ENCODE assay signal across 1 cellular context in the genomic region with DNA sequence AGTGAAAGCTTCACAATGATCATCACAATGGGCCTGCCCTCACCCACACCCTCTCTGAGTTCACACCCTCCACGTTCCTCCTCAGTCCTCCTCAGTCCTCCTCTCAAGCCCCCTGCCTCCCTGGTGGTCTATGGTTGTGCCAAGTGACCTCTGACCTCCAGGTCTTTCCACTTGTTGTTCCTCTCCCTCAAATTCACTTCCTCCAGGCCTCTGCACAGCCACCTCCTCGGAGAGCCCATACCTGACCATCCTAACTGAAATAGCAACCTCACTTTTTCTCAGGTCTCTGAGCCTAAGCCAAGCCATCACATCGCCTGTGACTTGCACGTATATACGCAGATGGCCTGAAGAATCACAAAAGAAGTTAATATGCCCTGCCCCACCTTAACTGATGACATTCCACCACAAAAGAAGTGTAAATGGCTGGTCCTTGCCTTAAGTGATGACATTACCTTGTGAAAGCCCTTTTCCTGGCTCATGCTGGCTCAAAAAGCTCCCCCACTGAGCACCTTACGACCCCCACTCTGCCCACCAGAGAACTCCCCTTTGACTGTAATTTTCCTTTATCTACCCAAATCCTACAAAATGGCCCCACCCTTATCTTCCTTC.
TF ChIP-seq lines count a peak whose summit lies in the region.

No MANE protein-coding gene starts in this region.

TF ChIP-seq in GM23338, 12 proteins besides CTCF, POLR2A, EP300 and RAD21 (continued from another document):
- TF ChIP-seq, protein P1, sequence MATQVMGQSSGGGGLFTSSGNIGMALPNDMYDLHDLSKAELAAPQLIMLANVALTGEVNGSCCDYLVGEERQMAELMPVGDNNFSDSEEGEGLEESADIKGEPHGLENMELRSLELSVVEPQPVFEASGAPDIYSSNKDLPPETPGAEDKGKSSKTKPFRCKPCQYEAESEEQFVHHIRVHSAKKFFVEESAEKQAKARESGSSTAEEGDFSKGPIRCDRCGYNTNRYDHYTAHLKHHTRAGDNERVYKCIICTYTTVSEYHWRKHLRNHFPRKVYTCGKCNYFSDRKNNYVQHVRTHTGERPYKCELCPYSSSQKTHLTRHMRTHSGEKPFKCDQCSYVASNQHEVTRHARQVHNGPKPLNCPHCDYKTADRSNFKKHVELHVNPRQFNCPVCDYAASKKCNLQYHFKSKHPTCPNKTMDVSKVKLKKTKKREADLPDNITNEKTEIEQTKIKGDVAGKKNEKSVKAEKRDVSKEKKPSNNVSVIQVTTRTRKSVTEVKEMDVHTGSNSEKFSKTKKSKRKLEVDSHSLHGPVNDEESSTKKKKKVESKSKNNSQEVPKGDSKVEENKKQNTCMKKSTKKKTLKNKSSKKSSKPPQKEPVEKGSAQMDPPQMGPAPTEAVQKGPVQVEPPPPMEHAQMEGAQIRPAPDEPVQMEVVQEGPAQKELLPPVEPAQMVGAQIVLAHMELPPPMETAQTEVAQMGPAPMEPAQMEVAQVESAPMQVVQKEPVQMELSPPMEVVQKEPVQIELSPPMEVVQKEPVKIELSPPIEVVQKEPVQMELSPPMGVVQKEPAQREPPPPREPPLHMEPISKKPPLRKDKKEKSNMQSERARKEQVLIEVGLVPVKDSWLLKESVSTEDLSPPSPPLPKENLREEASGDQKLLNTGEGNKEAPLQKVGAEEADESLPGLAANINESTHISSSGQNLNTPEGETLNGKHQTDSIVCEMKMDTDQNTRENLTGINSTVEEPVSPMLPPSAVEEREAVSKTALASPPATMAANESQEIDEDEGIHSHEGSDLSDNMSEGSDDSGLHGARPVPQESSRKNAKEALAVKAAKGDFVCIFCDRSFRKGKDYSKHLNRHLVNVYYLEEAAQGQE (IDR thresholded peaks at IDR 0.05; ENCODE audit: unreplicated experiment), result peak; percentile 3
- 0 out of 2 replicates have a peak, but pooled peaks have one; percentile 31 for TF ChIP-seq POLR2AphosphoS5 (IDR thresholded peaks at IDR 0.05; ENCODE audit: low read depth)
- TF ChIP-seq ZNF114 (CRISPR knock-in tag; IDR thresholded peaks at IDR 0.05), result peak; percentile 88
- no peak for TF ChIP-seq STAT1 (IDR thresholded peaks at IDR 0.05; ENCODE audit: unreplicated experiment)
- no peak for TF ChIP-seq EZH2phosphoT487 (IDR thresholded peaks at IDR 0.05; ENCODE audit: unreplicated experiment)
- TF ChIP-seq, protein P2, sequence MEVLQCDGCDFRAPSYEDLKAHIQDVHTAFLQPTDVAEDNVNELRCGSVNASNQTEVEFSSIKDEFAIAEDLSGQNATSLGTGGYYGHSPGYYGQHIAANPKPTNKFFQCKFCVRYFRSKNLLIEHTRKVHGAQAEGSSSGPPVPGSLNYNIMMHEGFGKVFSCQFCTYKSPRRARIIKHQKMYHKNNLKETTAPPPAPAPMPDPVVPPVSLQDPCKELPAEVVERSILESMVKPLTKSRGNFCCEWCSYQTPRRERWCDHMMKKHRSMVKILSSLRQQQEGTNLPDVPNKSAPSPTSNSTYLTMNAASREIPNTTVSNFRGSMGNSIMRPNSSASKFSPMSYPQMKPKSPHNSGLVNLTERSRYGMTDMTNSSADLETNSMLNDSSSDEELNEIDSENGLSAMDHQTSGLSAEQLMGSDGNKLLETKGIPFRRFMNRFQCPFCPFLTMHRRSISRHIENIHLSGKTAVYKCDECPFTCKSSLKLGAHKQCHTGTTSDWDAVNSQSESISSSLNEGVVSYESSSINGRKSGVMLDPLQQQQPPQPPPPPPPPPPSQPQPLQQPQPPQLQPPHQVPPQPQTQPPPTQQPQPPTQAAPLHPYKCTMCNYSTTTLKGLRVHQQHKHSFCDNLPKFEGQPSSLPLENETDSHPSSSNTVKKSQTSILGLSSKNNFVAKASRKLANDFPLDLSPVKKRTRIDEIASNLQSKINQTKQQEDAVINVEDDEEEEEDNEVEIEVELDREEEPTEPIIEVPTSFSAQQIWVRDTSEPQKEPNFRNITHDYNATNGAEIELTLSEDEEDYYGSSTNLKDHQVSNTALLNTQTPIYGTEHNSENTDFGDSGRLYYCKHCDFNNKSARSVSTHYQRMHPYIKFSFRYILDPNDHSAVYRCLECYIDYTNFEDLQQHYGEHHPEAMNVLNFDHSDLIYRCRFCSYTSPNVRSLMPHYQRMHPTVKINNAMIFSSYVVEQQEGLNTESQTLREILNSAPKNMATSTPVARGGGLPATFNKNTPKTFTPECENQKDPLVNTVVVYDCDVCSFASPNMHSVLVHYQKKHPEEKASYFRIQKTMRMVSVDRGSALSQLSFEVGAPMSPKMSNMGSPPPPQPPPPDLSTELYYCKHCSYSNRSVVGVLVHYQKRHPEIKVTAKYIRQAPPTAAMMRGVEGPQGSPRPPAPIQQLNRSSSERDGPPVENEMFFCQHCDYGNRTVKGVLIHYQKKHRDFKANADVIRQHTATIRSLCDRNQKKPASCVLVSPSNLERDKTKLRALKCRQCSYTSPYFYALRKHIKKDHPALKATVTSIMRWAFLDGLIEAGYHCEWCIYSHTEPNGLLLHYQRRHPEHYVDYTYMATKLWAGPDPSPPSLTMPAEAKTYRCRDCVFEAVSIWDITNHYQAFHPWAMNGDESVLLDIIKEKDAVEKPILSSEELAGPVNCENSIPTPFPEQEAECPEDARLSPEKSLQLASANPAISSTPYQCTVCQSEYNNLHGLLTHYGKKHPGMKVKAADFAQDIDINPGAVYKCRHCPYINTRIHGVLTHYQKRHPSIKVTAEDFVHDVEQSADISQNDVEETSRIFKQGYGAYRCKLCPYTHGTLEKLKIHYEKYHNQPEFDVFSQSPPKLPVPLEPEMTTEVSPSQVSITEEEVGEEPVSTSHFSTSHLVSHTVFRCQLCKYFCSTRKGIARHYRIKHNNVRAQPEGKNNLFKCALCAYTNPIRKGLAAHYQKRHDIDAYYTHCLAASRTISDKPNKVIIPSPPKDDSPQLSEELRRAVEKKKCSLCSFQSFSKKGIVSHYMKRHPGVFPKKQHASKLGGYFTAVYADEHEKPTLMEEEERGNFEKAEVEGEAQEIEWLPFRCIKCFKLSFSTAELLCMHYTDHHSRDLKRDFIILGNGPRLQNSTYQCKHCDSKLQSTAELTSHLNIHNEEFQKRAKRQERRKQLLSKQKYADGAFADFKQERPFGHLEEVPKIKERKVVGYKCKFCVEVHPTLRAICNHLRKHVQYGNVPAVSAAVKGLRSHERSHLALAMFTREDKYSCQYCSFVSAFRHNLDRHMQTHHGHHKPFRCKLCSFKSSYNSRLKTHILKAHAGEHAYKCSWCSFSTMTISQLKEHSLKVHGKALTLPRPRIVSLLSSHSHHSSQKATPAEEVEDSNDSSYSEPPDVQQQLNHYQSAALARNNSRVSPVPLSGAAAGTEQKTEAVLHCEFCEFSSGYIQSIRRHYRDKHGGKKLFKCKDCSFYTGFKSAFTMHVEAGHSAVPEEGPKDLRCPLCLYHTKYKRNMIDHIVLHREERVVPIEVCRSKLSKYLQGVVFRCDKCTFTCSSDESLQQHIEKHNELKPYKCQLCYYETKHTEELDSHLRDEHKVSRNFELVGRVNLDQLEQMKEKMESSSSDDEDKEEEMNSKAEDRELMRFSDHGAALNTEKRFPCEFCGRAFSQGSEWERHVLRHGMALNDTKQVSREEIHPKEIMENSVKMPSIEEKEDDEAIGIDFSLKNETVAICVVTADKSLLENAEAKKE (CRISPR knock-in tag; IDR thresholded peaks at IDR 0.05), result peak; percentile 81
- no peak for TF ChIP-seq EZH2 (IDR thresholded peaks at IDR 0.05; ENCODE audit: low read depth, unreplicated experiment)
- TF ChIP-seq, protein P3, sequence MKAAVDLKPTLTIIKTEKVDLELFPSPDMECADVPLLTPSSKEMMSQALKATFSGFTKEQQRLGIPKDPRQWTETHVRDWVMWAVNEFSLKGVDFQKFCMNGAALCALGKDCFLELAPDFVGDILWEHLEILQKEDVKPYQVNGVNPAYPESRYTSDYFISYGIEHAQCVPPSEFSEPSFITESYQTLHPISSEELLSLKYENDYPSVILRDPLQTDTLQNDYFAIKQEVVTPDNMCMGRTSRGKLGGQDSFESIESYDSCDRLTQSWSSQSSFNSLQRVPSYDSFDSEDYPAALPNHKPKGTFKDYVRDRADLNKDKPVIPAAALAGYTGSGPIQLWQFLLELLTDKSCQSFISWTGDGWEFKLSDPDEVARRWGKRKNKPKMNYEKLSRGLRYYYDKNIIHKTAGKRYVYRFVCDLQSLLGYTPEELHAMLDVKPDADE (IDR thresholded peaks at IDR 0.05), result peak; percentile 53; the same call in 1 of the 2 replicates
- peak; percentile 58 for TF ChIP-seq CREB1 (CRISPR knock-in tag; IDR thresholded peaks at IDR 0.05; ENCODE audit: low read depth)
